Comparison of ENCODE assay signal across 8 cellular contexts in the genomic region with DNA sequence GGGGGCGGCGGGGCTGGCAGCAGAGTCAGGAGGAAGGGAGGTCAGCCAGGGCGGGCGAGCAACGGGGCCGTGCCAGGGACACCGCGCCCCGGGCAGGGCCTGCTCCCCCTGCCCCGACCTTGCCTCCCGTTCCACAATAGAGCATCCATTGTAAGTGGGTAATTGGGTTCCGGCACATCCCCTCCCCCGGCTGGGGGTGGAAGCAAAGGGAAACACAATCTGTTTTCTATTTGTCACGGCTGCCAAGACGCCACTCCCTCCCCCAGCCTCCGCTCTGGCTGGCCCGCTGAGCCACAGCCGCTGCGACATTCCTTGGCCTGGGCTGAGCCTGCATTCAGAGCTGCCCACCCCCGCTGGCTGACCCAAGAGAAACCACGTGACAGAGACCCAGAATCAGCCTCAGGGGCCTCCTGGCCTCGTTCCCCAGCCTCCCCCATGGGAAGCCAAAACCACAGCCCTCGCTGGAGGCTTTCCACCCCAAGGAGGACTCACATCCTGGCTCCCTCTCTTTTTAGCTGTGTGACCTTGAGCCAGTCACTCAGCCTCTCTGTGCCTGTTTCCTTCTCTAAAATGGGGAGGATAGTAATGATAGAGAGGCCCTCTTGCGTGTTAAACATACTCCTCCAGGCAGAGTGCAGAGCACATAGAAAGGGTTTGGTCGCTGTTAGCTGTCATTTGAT.
DNase-seq lines count a peak whose midpoint lies in the region; ATAC-seq, FAIRE-seq and TF ChIP-seq lines count a peak whose summit lies in the region.

No MANE protein-coding gene starts in this region.

- no peak for TF ChIP-seq RAD21 in GM12878 (IDR thresholded peaks at IDR 0.05; ENCODE audit: insufficient read depth, low read depth, low read length)

- no peaks in the 10 kb centered on the region for H3K36me3 Mint-ChIP-seq in CD8-positive, alpha-beta T cell
- no peaks in the 10 kb centered on the region for H3K36me3 Mint-ChIP-seq in T-helper 2 cell treated with Interferon-gamma antibody and Interleukin-4, amounts not matched to agents 5 μg/mL and 100 μg/mL, for 36 hours (ENCODE audit: low read depth)

- intact Hi-C loops in CD8-positive, alpha-beta T cell (cut with DNase I, micrococcal nuclease) = no loop called here
- intact Hi-C loops in GM12878 (cut with micrococcal nuclease; ENCODE audit: unreplicated experiment) = loop anchor here (5.0 kb wide), 1 partner anchor 294 kb away; no protein-coding TSS in a partner anchor

- CTCF ChIA-PET in CD8-positive, alpha-beta T cell (lab: Charles Lee) = interaction anchor here (1.5 kb wide), 1 partner anchor 22 kb away, joined by 4 read pairs; no protein-coding TSS in a partner anchor
- CTCF ChIA-PET in GM12878 (lab: Yijun Ruan, JAX) = interaction anchor here (1.9 to 2.3 kb wide), 2 partner anchors 17 to 21 kb away, joined by 6 read pairs; no protein-coding TSS in a partner anchor

- FAIRE-seq in GM12878 (lab: Jason Lieb, UNC) = no peak

- no TSS peak for BruUV-seq in GM12878 (replicated peaks; lab: Mats Ljungman, UMichigan)

- no peaks in the 10 kb centered on the region for H3K9me3 ChIP-seq in CD8-positive, alpha-beta T cell (ENCODE audit: low read length)
- H3K9me3 ChIP-seq in GM12878 (replicated peaks; ENCODE audit: control insufficient read depth, insufficient read depth, low read length) (no peaks in the 10 kb centered on the region), hepatocyte (ENCODE audit: low read depth) (no peaks in the 10 kb centered on the region), MM.1S (replicated peaks; ENCODE audit: insufficient read depth, low read length) (no peaks in the 10 kb centered on the region)

- peak in 1 of 7 experiments; percentile 29 for DNase-seq in CD8-positive, alpha-beta T cell
- DNase-seq in HK-2 (ENCODE audit: unreplicated experiment) (peak; percentile 87), NCI-H82 treated with DMSO at 0.1 percent for 48 hours (lab: John Stamatoyannopoulos, UW; ENCODE audit: unreplicated experiment) (peak; percentile 93), GM12878 (ENCODE audit: low read depth, low spot score) (no peak), hepatocyte (ENCODE audit: low spot score) (peak; percentile 90), pulmonary artery endothelial cell (ENCODE audit: low read depth, low spot score) (peak; percentile 72), MM.1S (no peak)
- no peak for DNase-seq in T-helper 2 cell treated with Interferon-gamma antibody and Interleukin-4, amounts not matched to agents 5 μg/mL and 100 μg/mL, for 36 hours (ENCODE audit: low spot score)

- H3K4me2 ChIP-seq in GM12878 (ENCODE audit: control insufficient read depth, insufficient read depth) (no peak overlapping the region), hepatocyte (peak overlapping the region; percentile 48), MM.1S (ENCODE audit: low read depth, low read length) (no peak overlapping the region)

- peak; percentile 20 for ATAC-seq in CD8-positive, alpha-beta T cell
- peak; percentile 59 for ATAC-seq in GM12878

- H3K27me3 Mint-ChIP-seq in CD8-positive, alpha-beta T cell (ENCODE audit: low read depth) = no peaks in the 10 kb centered on the region
- peaks cover 24% of the 10 kb centered on the region for H3K27me3 Mint-ChIP-seq in T-helper 2 cell treated with Interferon-gamma antibody and Interleukin-4, amounts not matched to agents 5 μg/mL and 100 μg/mL, for 36 hours (ENCODE audit: low read depth)

- H4K20me1 ChIP-seq in GM12878 (ENCODE audit: control insufficient read depth, insufficient read depth) (no peaks in the 10 kb centered on the region), hepatocyte (ENCODE audit: insufficient read depth, poor library complexity, severe bottlenecking) (no peaks in the 10 kb centered on the region), MM.1S (ENCODE audit: insufficient read depth, low read length) (no peaks in the 10 kb centered on the region)

- H3K4me3 ChIP-seq in CD8-positive, alpha-beta T cell (ENCODE audit: low read depth, low read length) = no peak overlapping the region
- H3K4me3 ChIP-seq in GM12878 (no peak overlapping the region), hepatocyte (no peak overlapping the region), MM.1S (ENCODE audit: low read length) (no peak overlapping the region)

- RAD21 ChIA-PET in GM12878 (lab: Charles Lee; ENCODE audit: unreplicated experiment) = no interaction called here

- peaks cover 14% of the 10 kb centered on the region for H3K4me1 Mint-ChIP-seq in CD8-positive, alpha-beta T cell (ENCODE audit: low read depth)
- peaks cover 3% of the 10 kb centered on the region for H3K4me1 Mint-ChIP-seq in T-helper 2 cell treated with Interferon-gamma antibody and Interleukin-4, amounts not matched to agents 5 μg/mL and 100 μg/mL, for 36 hours (ENCODE audit: low read depth)

- H3K79me2 ChIP-seq in GM12878 (ENCODE audit: control insufficient read depth, insufficient read depth, low read length) = no peaks in the 10 kb centered on the region
- no peaks in the 10 kb centered on the region for H3K79me2 ChIP-seq in hepatocyte
- no peaks in the 10 kb centered on the region for H3K79me2 ChIP-seq in MM.1S (ENCODE audit: low read length)

- peak overlapping the region; percentile 22 for H3K4me3 Mint-ChIP-seq in CD8-positive, alpha-beta T cell
- no peak overlapping the region for H3K4me3 Mint-ChIP-seq in T-helper 2 cell treated with Interferon-gamma antibody and Interleukin-4, amounts not matched to agents 5 μg/mL and 100 μg/mL, for 36 hours

- peak overlapping the region; percentile 42 for H2AFZ ChIP-seq in GM12878 (ENCODE audit: control insufficient read depth, low read depth, low read length)
- H2AFZ ChIP-seq in hepatocyte = no peak overlapping the region
- H2AFZ ChIP-seq in MM.1S (ENCODE audit: low read length) = no peak overlapping the region

- H3K4me1 ChIP-seq in CD8-positive, alpha-beta T cell (ENCODE audit: insufficient read depth, low read length) = no peaks in the 10 kb centered on the region
- peaks cover 6% of the 10 kb centered on the region for H3K4me1 ChIP-seq in GM12878 (ENCODE audit: control insufficient read depth, insufficient read depth, low read length)
- peaks cover 18% of the 10 kb centered on the region for H3K4me1 ChIP-seq in hepatocyte (ENCODE audit: insufficient read depth)
- H3K4me1 ChIP-seq in MM.1S (ENCODE audit: low read length) = no peaks in the 10 kb centered on the region

- no peaks in the 10 kb centered on the region for H3F3A ChIP-seq in MM.1S (ENCODE audit: insufficient read depth, low read length)

- 17% methylated on average over 23 of the region's 25 CpGs for WGBS in GM12878 (ENCODE audit: insufficient coverage, insufficient replicate concordance, low lambda C conversion rate, missing lambda C conversion rate)
- WGBS in hepatocyte (ENCODE audit: low lambda C conversion rate, missing lambda C conversion rate) = 23% methylated on average over 25 of the region's 25 CpGs

- in situ Hi-C loops in GM12878 (cut with MboI) = loop anchor here (10.0 kb wide), 1 partner anchor 61 kb away; no protein-coding TSS in a partner anchor

- no peaks in the 10 kb centered on the region for H3K9me2 ChIP-seq in hepatocyte (replicated peaks; ENCODE audit: insufficient read depth)
- H3K9me2 ChIP-seq in MM.1S (replicated peaks; ENCODE audit: insufficient read depth, low read length) = no peaks in the 10 kb centered on the region

- POLR2A ChIA-PET in CD8-positive, alpha-beta T cell (lab: Charles Lee) = no interaction called here
- POLR2A ChIA-PET in GM12878 (lab: Charles Lee) = no interaction called here

- no peaks in the 10 kb centered on the region for H3K36me3 ChIP-seq in CD8-positive, alpha-beta T cell (ENCODE audit: insufficient read depth, low read length)
- H3K36me3 ChIP-seq in GM12878 (ENCODE audit: control insufficient read depth in 2 of 2, insufficient read depth in 2 of 2, low read length in 1 of 2) (no peaks in the 10 kb centered on the region), hepatocyte (replicated peaks; ENCODE audit: insufficient read depth, low read depth) (no peaks in the 10 kb centered on the region), MM.1S (replicated peaks; ENCODE audit: insufficient read depth, low read length) (no peaks in the 10 kb centered on the region)

- H3K9me3 Mint-ChIP-seq in CD8-positive, alpha-beta T cell = no peaks in the 10 kb centered on the region
- no peaks in the 10 kb centered on the region for H3K9me3 Mint-ChIP-seq in T-helper 2 cell treated with Interferon-gamma antibody and Interleukin-4, amounts not matched to agents 5 μg/mL and 100 μg/mL, for 36 hours

- no peak for TF ChIP-seq POLR2A in GM12878 (IDR thresholded peaks at IDR 0.05; ENCODE audit: low read depth, low read length)

- no peak for TF ChIP-seq CTCF in CD8-positive, alpha-beta T cell (IDR thresholded peaks at IDR 0.05)
- no peak for TF ChIP-seq CTCF in GM12878 (IDR thresholded peaks at IDR 0.05 in 2 of 3, conservative IDR thresholded peaks at IDR 0.05 in 1 of 3; ENCODE audit: control insufficient read depth in 2 of 3, extremely low read depth in 1 of 3, insufficient read depth in 1 of 3, low read depth in 3 of 3, low read length in 3 of 3)
- no peak for TF ChIP-seq CTCF in hepatocyte (IDR thresholded peaks at IDR 0.05; ENCODE audit: poor library complexity)
- TF ChIP-seq CTCF in MM.1S (IDR thresholded peaks at IDR 0.05; ENCODE audit: low read length) = no peak

- H3K9ac ChIP-seq in GM12878 (ENCODE audit: control insufficient read depth, insufficient read depth, low read length) (no peak overlapping the region), MM.1S (ENCODE audit: low read length) (no peak overlapping the region)

- H3K27me3 ChIP-seq in CD8-positive, alpha-beta T cell (ENCODE audit: insufficient read depth, low read length) = no peaks in the 10 kb centered on the region
- H3K27me3 ChIP-seq in GM12878 (replicated peaks in 1 of 2; ENCODE audit: control insufficient read depth in 2 of 2, insufficient read depth in 2 of 2, low read length in 1 of 2) (no peaks in the 10 kb centered on the region), hepatocyte (no peaks in the 10 kb centered on the region), MM.1S (replicated peaks; ENCODE audit: insufficient read depth, low read length) (no peaks in the 10 kb centered on the region)

- TF ChIP-seq EP300 in GM12878 (IDR thresholded peaks at IDR 0.05; ENCODE audit: borderline replicate concordance in 1 of 2, control insufficient read depth in 1 of 2, low read depth in 2 of 2, low read length in 2 of 2) = no peak

- SMC1A ChIA-PET in GM12878 (lab: Charles Lee; ENCODE audit: uncharacterized antibody, unreplicated experiment) = interaction anchor here (1.2 kb wide), 1 partner anchor 17 kb away, joined by 3 read pairs; no protein-coding TSS in a partner anchor

- no peak overlapping the region for H3K27ac ChIP-seq in CD8-positive, alpha-beta T cell (ENCODE audit: low read depth, low read length)
- H3K27ac ChIP-seq in GM12878 (ENCODE audit: control insufficient read depth, insufficient read depth) (no peak overlapping the region), hepatocyte (peak overlapping the region; percentile 86), MM.1S (ENCODE audit: low read length) (no peak overlapping the region)

- no peak overlapping the region for H3K27ac Mint-ChIP-seq in CD8-positive, alpha-beta T cell
- H3K27ac Mint-ChIP-seq in T-helper 2 cell treated with Interferon-gamma antibody and Interleukin-4, amounts not matched to agents 5 μg/mL and 100 μg/mL, for 36 hours = no peak overlapping the region

Comparison
In these comparisons a context has a peak if more than half of its experiments do, and no peak if none do; other contexts are left out.
1. DNase-seq: peak in HK-2 (single experiment), NCI-H82 treated with DMSO at 0.1 percent for 48 hours (single experiment), hepatocyte (single experiment) and pulmonary artery endothelial cell (single experiment); none in GM12878 (single experiment), T-helper 2 cell treated with Interferon-gamma antibody and Interleukin-4, amounts not matched to agents 5 μg/mL and 100 μg/mL, for 36 hours (single experiment) and MM.1S (single experiment).